In the genomic region with DNA sequence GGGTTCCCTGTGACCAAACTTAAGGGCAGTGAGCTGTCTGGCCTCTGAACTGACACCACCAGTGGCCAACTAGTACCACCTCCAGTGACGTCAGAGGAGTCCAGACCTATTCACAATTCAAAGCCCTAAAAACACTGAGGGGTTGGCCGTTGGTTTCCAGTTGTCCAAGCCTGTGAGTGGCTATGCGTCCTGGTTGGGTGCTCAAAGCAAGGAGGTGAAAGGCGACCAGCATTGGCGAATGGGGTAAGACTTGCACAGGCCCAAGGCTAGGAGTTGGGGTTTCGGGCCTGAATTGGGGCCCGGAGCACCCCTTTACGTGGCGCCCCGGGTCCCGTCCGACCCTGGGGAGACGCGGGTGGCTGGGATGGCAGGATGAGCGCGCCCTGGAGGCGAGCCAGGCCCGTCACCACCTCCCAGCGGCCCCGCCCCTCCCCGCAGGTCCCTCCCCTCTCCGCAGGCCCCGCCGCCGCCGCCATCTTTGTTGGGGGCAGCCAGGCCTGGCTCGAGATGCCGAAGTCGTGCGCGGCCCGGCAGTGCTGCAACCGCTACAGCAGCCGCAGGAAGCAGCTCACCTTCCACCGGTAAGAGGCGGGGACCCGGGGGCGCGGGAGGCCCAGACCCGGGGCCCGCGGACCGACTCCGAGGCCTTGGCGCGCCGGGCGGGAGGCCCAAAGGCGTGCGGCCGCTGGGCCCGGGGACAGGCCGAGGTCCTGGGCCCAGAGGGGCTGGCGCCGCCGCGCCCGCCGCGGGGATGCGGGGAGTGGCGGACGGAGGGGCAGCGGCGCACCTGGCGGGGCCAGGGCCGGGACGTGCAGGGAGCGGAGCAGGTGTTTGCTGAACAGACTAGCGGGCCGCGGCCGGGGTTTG, we compare ENCODE assay signal across 1 cellular context.
TF ChIP-seq lines count a peak whose summit lies in the region.

A gene with protein sequence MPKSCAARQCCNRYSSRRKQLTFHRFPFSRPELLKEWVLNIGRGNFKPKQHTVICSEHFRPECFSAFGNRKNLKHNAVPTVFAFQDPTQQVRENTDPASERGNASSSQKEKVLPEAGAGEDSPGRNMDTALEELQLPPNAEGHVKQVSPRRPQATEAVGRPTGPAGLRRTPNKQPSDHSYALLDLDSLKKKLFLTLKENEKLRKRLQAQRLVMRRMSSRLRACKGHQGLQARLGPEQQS (plus strand): TSS at position 157 of the 867 bp plus-strand sequence. CDS start 351 bp downstream, at position 508.

TF ChIP-seq in K562, 482 proteins besides CTCF, POLR2A, EP300 and RAD21 (continued from another document and continues in another):
- TF ChIP-seq, protein P1, sequence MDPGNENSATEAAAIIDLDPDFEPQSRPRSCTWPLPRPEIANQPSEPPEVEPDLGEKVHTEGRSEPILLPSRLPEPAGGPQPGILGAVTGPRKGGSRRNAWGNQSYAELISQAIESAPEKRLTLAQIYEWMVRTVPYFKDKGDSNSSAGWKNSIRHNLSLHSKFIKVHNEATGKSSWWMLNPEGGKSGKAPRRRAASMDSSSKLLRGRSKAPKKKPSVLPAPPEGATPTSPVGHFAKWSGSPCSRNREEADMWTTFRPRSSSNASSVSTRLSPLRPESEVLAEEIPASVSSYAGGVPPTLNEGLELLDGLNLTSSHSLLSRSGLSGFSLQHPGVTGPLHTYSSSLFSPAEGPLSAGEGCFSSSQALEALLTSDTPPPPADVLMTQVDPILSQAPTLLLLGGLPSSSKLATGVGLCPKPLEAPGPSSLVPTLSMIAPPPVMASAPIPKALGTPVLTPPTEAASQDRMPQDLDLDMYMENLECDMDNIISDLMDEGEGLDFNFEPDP (CRISPR knock-in tag; IDR thresholded peaks at IDR 0.05), result no peak
- TF ChIP-seq GABPA (tag; conservative IDR thresholded peaks at IDR 0.05; ENCODE audit: low read depth) (peak; percentile 18; the same call in 1 of the 2 replicates), ZNF699 (CRISPR knock-in tag; IDR thresholded peaks at IDR 0.05; ENCODE audit: insufficient replicate concordance) (no peak), POU5F1 (IDR thresholded peaks at IDR 0.05; ENCODE audit: borderline replicate concordance, low read depth, low read length, partially characterized antibody) (no peak), EHMT2 (IDR thresholded peaks at IDR 0.05) (peak; percentile 59; the same call in 1 of the 2 replicates), ZBED1 (IDR thresholded peaks at IDR 0.05) (peak; percentile 15; the same call in 1 of the 2 replicates), ZNF41 (CRISPR knock-in tag; conservative IDR thresholded peaks at IDR 0.05) (no peak), PTBP1 (IDR thresholded peaks at IDR 0.05; ENCODE audit: low read depth, low read length) (no peak), MAFK (IDR thresholded peaks at IDR 0.05; ENCODE audit: low read length) (no peak), MECOM (CRISPR knock-in tag; IDR thresholded peaks at IDR 0.05) (no peak), ZNF239 (CRISPR knock-in tag; IDR thresholded peaks at IDR 0.05) (no peak), ZNF584 (CRISPR knock-in tag; IDR thresholded peaks at IDR 0.05; ENCODE audit: low read depth) (no peak), ESRRB (CRISPR knock-in tag; IDR thresholded peaks at IDR 0.05; ENCODE audit: borderline replicate concordance) (no peak), YBX1 (IDR thresholded peaks at IDR 0.05) (no peak), ESRRA (IDR thresholded peaks at IDR 0.05; ENCODE audit: borderline replicate concordance, low read depth) (no peak), MEIS2 (IDR thresholded peaks at IDR 0.05; ENCODE audit: partially characterized antibody) (no peak), XRCC5 (IDR thresholded peaks at IDR 0.05; ENCODE audit: low read depth, low read length) (no peak), SIRT6 (IDR thresholded peaks at IDR 0.05; ENCODE audit: low read depth, low read length) (no peak), KAT2B (IDR thresholded peaks at IDR 0.05; ENCODE audit: low read depth, low read length) (no peak), HES1 (IDR thresholded peaks at IDR 0.05; ENCODE audit: low read depth) (no peak), BDP1 (IDR thresholded peaks at IDR 0.05; ENCODE audit: insufficient read depth, insufficient read length) (no peak), ZNF24 (IDR thresholded peaks at IDR 0.05) (no peak), FOXK1 (CRISPR knock-in tag; IDR thresholded peaks at IDR 0.05; ENCODE audit: borderline replicate concordance) (no peak), NBN (IDR thresholded peaks at IDR 0.05; ENCODE audit: low read depth) (peak; percentile 73; the same call in 1 of the 2 replicates), TFAP4 (CRISPR knock-in tag; IDR thresholded peaks at IDR 0.05; ENCODE audit: borderline replicate concordance) (peak; percentile 36; the same call in 1 of the 2 replicates), CTBP1 (IDR thresholded peaks at IDR 0.05; ENCODE audit: borderline replicate concordance) (peak; percentile 58; the same call in 1 of the 2 replicates), ZBTB7A (IDR thresholded peaks at IDR 0.05; ENCODE audit: borderline replicate concordance, control insufficient read depth, low read depth, low read length) (no peak; the same call in 1 of the 2 replicates), ZNF830 (CRISPR knock-in tag; IDR thresholded peaks at IDR 0.05) (no peak), RAD51 (IDR thresholded peaks at IDR 0.05; ENCODE audit: borderline replicate concordance, low read depth) (no peak), KAT8 (IDR thresholded peaks at IDR 0.05; ENCODE audit: low read depth) (no peak), HDAC3 (IDR thresholded peaks at IDR 0.05; ENCODE audit: borderline replicate concordance, partially characterized antibody) (no peak), SP1 (CRISPR knock-in tag; IDR thresholded peaks at IDR 0.05) (peak; percentile 76), FOS (IDR thresholded peaks at IDR 0.05; ENCODE audit: extremely low read depth, insufficient read length) (no peak), TRIM24 (IDR thresholded peaks at IDR 0.05) (no peak), ZNF124 (CRISPR knock-in tag; IDR thresholded peaks at IDR 0.05) (no peak), GATAD2B (IDR thresholded peaks at IDR 0.05; ENCODE audit: borderline replicate concordance) (peak; percentile 93; the same call in 1 of the 2 replicates), ZFP36 (IDR thresholded peaks at IDR 0.05; ENCODE audit: low read depth, low read length, partially characterized antibody) (no peak), TAL1 (IDR thresholded peaks at IDR 0.05) (no peak), ZNF695 (CRISPR knock-in tag; IDR thresholded peaks at IDR 0.05) (no peak), MEF2D (tag; conservative IDR thresholded peaks at IDR 0.05; ENCODE audit: low read depth) (no peak), CHAMP1 (IDR thresholded peaks at IDR 0.05) (no peak), ZFP1 (CRISPR knock-in tag; IDR thresholded peaks at IDR 0.05) (no peak), MBD1 (CRISPR knock-in tag; IDR thresholded peaks at IDR 0.05) (no peak), ZNF644 (tag; IDR thresholded peaks at IDR 0.05; ENCODE audit: low read depth) (no peak), MEF2A (IDR thresholded peaks at IDR 0.05; ENCODE audit: control insufficient read depth, low read depth, low read length) (no peak), ZNF212 (CRISPR knock-in tag; IDR thresholded peaks at IDR 0.05) (no peak)
- TF ChIP-seq, protein P2, sequence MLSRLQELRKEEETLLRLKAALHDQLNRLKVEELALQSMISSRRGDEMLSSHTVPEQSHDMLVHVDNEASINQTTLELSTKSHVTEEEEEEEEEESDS (CRISPR knock-in tag; IDR thresholded peaks at IDR 0.05), result no peak
- TF ChIP-seq, protein P3, sequence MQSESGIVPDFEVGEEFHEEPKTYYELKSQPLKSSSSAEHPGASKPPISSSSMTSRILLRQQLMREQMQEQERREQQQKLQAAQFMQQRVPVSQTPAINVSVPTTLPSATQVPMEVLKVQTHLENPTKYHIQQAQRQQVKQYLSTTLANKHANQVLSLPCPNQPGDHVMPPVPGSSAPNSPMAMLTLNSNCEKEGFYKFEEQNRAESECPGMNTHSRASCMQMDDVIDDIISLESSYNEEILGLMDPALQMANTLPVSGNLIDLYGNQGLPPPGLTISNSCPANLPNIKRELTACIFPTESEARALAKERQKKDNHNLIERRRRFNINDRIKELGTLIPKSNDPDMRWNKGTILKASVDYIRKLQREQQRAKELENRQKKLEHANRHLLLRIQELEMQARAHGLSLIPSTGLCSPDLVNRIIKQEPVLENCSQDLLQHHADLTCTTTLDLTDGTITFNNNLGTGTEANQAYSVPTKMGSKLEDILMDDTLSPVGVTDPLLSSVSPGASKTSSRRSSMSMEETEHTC (IDR thresholded peaks at IDR 0.05), result no peak
- TF ChIP-seq, protein P4, sequence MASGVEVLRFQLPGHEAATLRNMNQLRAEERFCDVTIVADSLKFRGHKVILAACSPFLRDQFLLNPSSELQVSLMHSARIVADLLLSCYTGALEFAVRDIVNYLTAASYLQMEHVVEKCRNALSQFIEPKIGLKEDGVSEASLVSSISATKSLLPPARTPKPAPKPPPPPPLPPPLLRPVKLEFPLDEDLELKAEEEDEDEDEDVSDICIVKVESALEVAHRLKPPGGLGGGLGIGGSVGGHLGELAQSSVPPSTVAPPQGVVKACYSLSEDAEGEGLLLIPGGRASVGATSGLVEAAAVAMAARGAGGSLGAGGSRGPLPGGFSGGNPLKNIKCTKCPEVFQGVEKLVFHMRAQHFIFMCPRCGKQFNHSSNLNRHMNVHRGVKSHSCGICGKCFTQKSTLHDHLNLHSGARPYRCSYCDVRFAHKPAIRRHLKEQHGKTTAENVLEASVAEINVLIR (CRISPR knock-in tag; IDR thresholded peaks at IDR 0.05), result no peak; the same call in 1 of the 2 replicates
- TF ChIP-seq, protein P5, sequence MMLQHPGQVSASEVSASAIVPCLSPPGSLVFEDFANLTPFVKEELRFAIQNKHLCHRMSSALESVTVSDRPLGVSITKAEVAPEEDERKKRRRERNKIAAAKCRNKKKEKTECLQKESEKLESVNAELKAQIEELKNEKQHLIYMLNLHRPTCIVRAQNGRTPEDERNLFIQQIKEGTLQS (IDR thresholded peaks at IDR 0.05), result peak; percentile 81
- TF ChIP-seq, protein P5 (CRISPR knock-in tag; conservative IDR thresholded peaks at IDR 0.05), result no peak; the same call in 1 of the 2 replicates
- TF ChIP-seq, protein P6, sequence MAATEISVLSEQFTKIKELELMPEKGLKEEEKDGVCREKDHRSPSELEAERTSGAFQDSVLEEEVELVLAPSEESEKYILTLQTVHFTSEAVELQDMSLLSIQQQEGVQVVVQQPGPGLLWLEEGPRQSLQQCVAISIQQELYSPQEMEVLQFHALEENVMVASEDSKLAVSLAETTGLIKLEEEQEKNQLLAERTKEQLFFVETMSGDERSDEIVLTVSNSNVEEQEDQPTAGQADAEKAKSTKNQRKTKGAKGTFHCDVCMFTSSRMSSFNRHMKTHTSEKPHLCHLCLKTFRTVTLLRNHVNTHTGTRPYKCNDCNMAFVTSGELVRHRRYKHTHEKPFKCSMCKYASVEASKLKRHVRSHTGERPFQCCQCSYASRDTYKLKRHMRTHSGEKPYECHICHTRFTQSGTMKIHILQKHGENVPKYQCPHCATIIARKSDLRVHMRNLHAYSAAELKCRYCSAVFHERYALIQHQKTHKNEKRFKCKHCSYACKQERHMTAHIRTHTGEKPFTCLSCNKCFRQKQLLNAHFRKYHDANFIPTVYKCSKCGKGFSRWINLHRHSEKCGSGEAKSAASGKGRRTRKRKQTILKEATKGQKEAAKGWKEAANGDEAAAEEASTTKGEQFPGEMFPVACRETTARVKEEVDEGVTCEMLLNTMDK (IDR thresholded peaks at IDR 0.05; ENCODE audit: borderline replicate concordance, insufficient read depth, low read depth, low read length, poor library complexity, severe bottlenecking), result peak; percentile 23
